In the genomic region with DNA sequence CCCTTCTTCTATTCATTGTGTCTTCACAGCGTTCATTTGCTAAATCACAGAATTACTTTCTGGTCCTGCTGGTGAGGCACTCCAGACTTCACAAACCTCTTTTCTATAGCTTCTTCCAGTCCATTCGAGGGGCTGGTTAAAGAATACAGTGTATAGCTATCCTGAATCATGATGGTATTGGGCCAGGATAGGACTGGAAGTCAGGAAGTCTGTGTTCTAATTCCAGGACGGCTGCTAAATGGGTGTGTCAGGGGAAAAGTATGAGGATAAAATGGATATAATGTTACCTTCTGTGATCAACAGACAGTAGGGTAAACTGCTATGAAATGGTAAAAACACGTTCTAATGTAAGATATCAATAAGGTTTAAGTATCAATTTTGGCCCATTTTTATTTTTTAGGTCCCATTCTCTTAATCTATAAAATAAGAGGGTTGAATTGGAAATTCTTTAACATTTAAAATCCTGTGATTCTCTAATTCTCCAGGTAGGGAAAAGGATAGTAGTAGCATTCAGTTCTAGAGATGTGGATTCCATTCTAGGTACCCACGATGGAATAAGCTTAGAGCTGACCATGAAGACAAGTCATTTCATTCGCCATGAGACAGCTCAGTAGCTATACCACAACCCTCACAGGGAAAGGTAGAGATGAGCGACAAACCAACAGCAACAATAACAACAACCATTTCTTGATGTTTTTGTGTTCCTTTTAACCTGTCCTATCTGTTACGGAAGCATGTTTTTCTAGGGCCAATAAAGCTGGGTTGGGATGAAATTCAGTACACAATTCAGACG, we compare ENCODE assay signal across 31 cellular contexts.
A peak's percentile ranks its signal among the peaks of the same experiment; 100 is the strongest.
DNase-seq lines count a peak whose midpoint lies in the region; ATAC-seq and TF ChIP-seq lines count a peak whose summit lies in the region.
"Had no signal": no experiment of that assay in that cellular context is flagged by ENCODE, and none has a peak within 500 bp of the region (broad histone marks: within the 10 kb centered on the region; RNA-seq: fewer than 3 reads in every experiment).

No MANE protein-coding gene starts in this region.

- H3K4me3 Mint-ChIP-seq in T-cell: no peak overlapping the region
- no peak overlapping the region for H3K4me3 Mint-ChIP-seq in activated T-cell treated with anti-CD3 and anti-CD28 coated beads, Interleukin-2, amount 50 U/mL, for 24 hours

- H3K4ac ChIP-seq in IMR-90 (ENCODE audit: low read depth, low read length) (peak overlapping the region; percentile 64; the same call in 1 of the 2 replicates), trophoblast cell (ENCODE audit: low read depth, low read length) (no peak overlapping the region)

- H4K8ac ChIP-seq in IMR-90 (ENCODE audit: low read depth in 2 of 2, low read length in 2 of 2) (peak overlapping the region in 1 of 2 experiments; percentile 57; a peak in 1 of 4 replicates), trophoblast cell (ENCODE audit: low read depth, low read length) (no peak overlapping the region)

- no peak for TF ChIP-seq CTCF in IMR-90 (conservative IDR thresholded peaks at IDR 0.05; ENCODE audit: low read depth, low read length)
- no peak for TF ChIP-seq CTCF in body of pancreas (IDR thresholded peaks at IDR 0.05)

- dilution Hi-C loops in IMR-90 (cut with HindIII; ENCODE audit: low sequenced_read_pairs, unreplicated experiment): no loop called here

- 0 out of 2 replicates have a peak overlapping the region, but pooled peaks have one; percentile 18 for H4K5ac ChIP-seq in IMR-90 (ENCODE audit: low read depth, low read length)

- H3K36me3 ChIP-seq in IMR-90 (ENCODE audit: control insufficient read depth, insufficient read depth, low read length) (no peaks in the 10 kb centered on the region), body of pancreas (replicated peaks in 1 of 2; ENCODE audit: insufficient read depth in 1 of 2, low read depth in 2 of 2) (no peaks in the 10 kb centered on the region), trophoblast cell (ENCODE audit: control insufficient read depth in 1 of 2, insufficient read depth in 2 of 2, low read length in 2 of 2) (no peaks in the 10 kb centered on the region)
- H3K36me3 ChIP-seq: adrenal gland, right lobe of liver had no signal

- H2BK120ac ChIP-seq in IMR-90 (ENCODE audit: low read depth, low read length): peak overlapping the region; percentile 69
- no peak overlapping the region for H2BK120ac ChIP-seq in trophoblast cell (ENCODE audit: insufficient read depth, low read length, poor library complexity)

- no peaks in the 10 kb centered on the region for H3K27me3 ChIP-seq in IMR-90 (ENCODE audit: control insufficient read depth, insufficient read depth, low read length)
- no peaks in the 10 kb centered on the region for H3K27me3 ChIP-seq in body of pancreas
- no peaks in the 10 kb centered on the region for H3K27me3 ChIP-seq in trophoblast cell (ENCODE audit: insufficient read depth, low read length)
- H3K27me3 ChIP-seq: adrenal gland, foreskin keratinocyte, right lobe of liver, testis had no signal

- H3K9ac ChIP-seq in IMR-90 (ENCODE audit: low read depth, low read length): no peak overlapping the region
- no peak overlapping the region for H3K9ac ChIP-seq in trophoblast cell (ENCODE audit: low read length)

- CTCF ChIA-PET in IMR-90 (lab: Yijun Ruan, JAX) (no interaction called here), T-cell (lab: Charles Lee) (interaction anchor here in 1 of 2 donors (0.8 kb wide), 1 partner anchor 76 kb away, joined by 3 read pairs; no protein-coding TSS in a partner anchor)

- H3K23ac ChIP-seq in IMR-90 (ENCODE audit: low read depth, low read length): peak overlapping the region; percentile 46; the same call in 1 of the 2 replicates
- no peak overlapping the region for H3K23ac ChIP-seq in trophoblast cell (ENCODE audit: low read length)

- H3K79me1 ChIP-seq in IMR-90 (ENCODE audit: low read depth in 1 of 2, low read length in 2 of 2): no peaks in the 10 kb centered on the region
- H3K79me1 ChIP-seq in trophoblast cell (ENCODE audit: low read length): no peaks in the 10 kb centered on the region

- no peak overlapping the region for H3K56ac ChIP-seq in IMR-90 (ENCODE audit: extremely low read depth, insufficient read depth, low read length)

- H3K9me1 ChIP-seq in IMR-90 (ENCODE audit: insufficient read depth, low read length): peaks cover 10% of the 10 kb centered on the region

- H3K4me1 ChIP-seq in IMR-90 (ENCODE audit: control insufficient read depth, insufficient read depth, low read length): peaks cover 10% of the 10 kb centered on the region; the same call in 1 of the 2 replicates
- peaks cover 80% of the 10 kb centered on the region for H3K4me1 ChIP-seq in body of pancreas
- peaks cover 0 to 1% of the 10 kb centered on the region in 2 experiments for H3K4me1 ChIP-seq in trophoblast cell (ENCODE audit: control insufficient read depth in 1 of 2, insufficient read depth in 2 of 2, low read length in 2 of 2)
- H3K4me1 ChIP-seq: A549, testis had no signal

- in situ Hi-C loops in IMR-90 (cut with MboI; ENCODE audit: low sequenced_read_pairs): no loop called here

- no peaks in the 10 kb centered on the region for H3K27me3 Mint-ChIP-seq in T-cell
- H3K27me3 Mint-ChIP-seq in activated T-cell treated with anti-CD3 and anti-CD28 coated beads, Interleukin-2, amount 50 U/mL, for 24 hours: no peaks in the 10 kb centered on the region

- H3K14ac ChIP-seq in IMR-90 (replicated peaks; ENCODE audit: low read depth, low read length) (peak overlapping the region; percentile 78; the same call in 1 of the 2 replicates), trophoblast cell (ENCODE audit: low read length) (no peak overlapping the region)

- no peaks in the 10 kb centered on the region for H3K9me3 ChIP-seq in IMR-90 (ENCODE audit: control insufficient read depth, insufficient read depth, low read length)
- H3K9me3 ChIP-seq in body of pancreas: no peaks in the 10 kb centered on the region
- peaks cover 2% of the 10 kb centered on the region for H3K9me3 ChIP-seq in trophoblast cell (ENCODE audit: insufficient read depth, low read depth, low read length)
- H3K9me3 ChIP-seq: A549, adrenal gland, right lobe of liver, testis had no signal

- POLR2A ChIA-PET in IMR-90 (lab: Charles Lee; ENCODE audit: unreplicated experiment): no interaction called here
- POLR2A ChIA-PET in T-cell (lab: Charles Lee): no interaction called here

- no peaks in the 10 kb centered on the region for H3K36me3 Mint-ChIP-seq in T-cell
- no peaks in the 10 kb centered on the region for H3K36me3 Mint-ChIP-seq in activated T-cell treated with anti-CD3 and anti-CD28 coated beads, Interleukin-2, amount 50 U/mL, for 24 hours (ENCODE audit: low read depth)

- H2AK5ac ChIP-seq in IMR-90 (ENCODE audit: low read depth, low read length) (peak overlapping the region; percentile 22; the same call in 1 of the 2 replicates), trophoblast cell (ENCODE audit: low read length) (no peak overlapping the region)

- H3K18ac ChIP-seq in IMR-90 (ENCODE audit: low read depth, low read length) (peak overlapping the region; percentile 38; the same call in 1 of the 2 replicates), trophoblast cell (ENCODE audit: low read length) (no peak overlapping the region)

- no peaks in the 10 kb centered on the region for H4K20me1 ChIP-seq in IMR-90 (ENCODE audit: insufficient read depth, low read length)

- no peak for TF ChIP-seq POLR2A in IMR-90 (IDR thresholded peaks at IDR 0.05; ENCODE audit: low read depth, low read length)
- no peak for TF ChIP-seq POLR2A in body of pancreas (IDR thresholded peaks at IDR 0.05)

- no peak for TF ChIP-seq RAD21 in IMR-90 (IDR thresholded peaks at IDR 0.05; ENCODE audit: low read length)

- no TSS peak for BruUV-seq in IMR-90 (replicated peaks; lab: Mats Ljungman, UMichigan)

- H3K27ac ChIP-seq in IMR-90 (ENCODE audit: insufficient read depth, low read length): no peak overlapping the region
- peak overlapping the region; percentile 82 to 88 (median 85) for H3K27ac ChIP-seq in body of pancreas
- H3K27ac ChIP-seq in trophoblast cell (ENCODE audit: low read depth, low read length): no peak overlapping the region
- H3K27ac ChIP-seq: foreskin keratinocyte, HL-60, right lobe of liver, RWPE1, SK-N-MC, testis had no signal

- H2BK12ac ChIP-seq in trophoblast cell (ENCODE audit: low read length): no peak overlapping the region

- peak overlapping the region; percentile 16 for H2AK9ac ChIP-seq in IMR-90 (replicated peaks; ENCODE audit: low read depth, low read length, poor library complexity)

- no peak overlapping the region for H2BK5ac ChIP-seq in IMR-90 (ENCODE audit: low read depth, low read length, poor library complexity, severe bottlenecking)
- H2BK5ac ChIP-seq in trophoblast cell (ENCODE audit: low read depth, low read length, poor library complexity): no peak overlapping the region

- H2BK15ac ChIP-seq in IMR-90 (ENCODE audit: low read depth, low read length): peak overlapping the region; percentile 88

- peaks cover 0 to 4% (median 3%) of the 10 kb centered on the region in 3 donors for H3K9me3 Mint-ChIP-seq in T-cell
- H3K9me3 Mint-ChIP-seq in activated T-cell treated with anti-CD3 and anti-CD28 coated beads, Interleukin-2, amount 50 U/mL, for 24 hours: peaks cover 6% of the 10 kb centered on the region

- no peaks in the 10 kb centered on the region for H3K79me2 ChIP-seq in trophoblast cell (ENCODE audit: control insufficient read depth, insufficient read depth, low read length, poor library complexity)

- H2AFZ ChIP-seq in IMR-90 (replicated peaks; ENCODE audit: low read length, poor library complexity) (peak overlapping the region; percentile 33), trophoblast cell (ENCODE audit: insufficient read depth, low read length, poor library complexity) (no peak overlapping the region)

- H4K91ac ChIP-seq in IMR-90 (ENCODE audit: insufficient read depth, low read depth, low read length) (no peak overlapping the region), trophoblast cell (ENCODE audit: low read depth, low read length) (no peak overlapping the region)

- no peak overlapping the region for H4K12ac ChIP-seq in trophoblast cell (ENCODE audit: low read depth, low read length)

- DNase-seq in AG20443 (ENCODE audit: low spot score) (peak; percentile 27), IMR-90 (peak; percentile 35), body of pancreas (no peak), trophoblast cell (peak; percentile 44 to 76), T-cell (no peak), cardiac septum (ENCODE audit: low spot score) (no peak)
- no peak for DNase-seq in activated T-cell treated with anti-CD3 and anti-CD28 coated beads, Interleukin-2, amount 50 U/mL, for 24 hours
- DNase-seq: activated CD4-positive, alpha-beta T cell treated with anti-CD3 and anti-CD28 coated beads for 48 hours; activated naive CD4-positive, alpha-beta T cell treated with Interleukin-2 at 50 U/mL for 16 hours; activated T-cell treated with anti-CD3 and anti-CD28 coated beads, Interleukin-2, amount 50 U/mL, for 48 hours; adrenal gland; DMS153; effector CD8-positive, alpha-beta T cell; erythroblast; foreskin keratinocyte; Karpas-422; left colon; MV-4-11; NCI-H1436 treated with DMSO at 0.1 percent for 48 hours; NCI-H2107; NCI-H774; posterior cingulate gyrus; right lobe of liver; stimulated activated naive CD4-positive, alpha-beta T cell treated with Interleukin-2 at 50 U/mL for 16 hours; T-helper 2 cell; testis had no signal

- H3K27ac Mint-ChIP-seq in T-cell: no peak overlapping the region
- H3K27ac Mint-ChIP-seq in activated T-cell treated with anti-CD3 and anti-CD28 coated beads, Interleukin-2, amount 50 U/mL, for 24 hours: no peak overlapping the region

- peak overlapping the region; percentile 51 for H2BK20ac ChIP-seq in IMR-90 (ENCODE audit: low read depth, low read length)

- H3K4me2 ChIP-seq in IMR-90 (ENCODE audit: low read depth, low read length): peak overlapping the region; percentile 21; the same call in 1 of the 2 replicates
- H3K4me2 ChIP-seq in trophoblast cell (ENCODE audit: low read length): no peak overlapping the region
- H3K4me2 ChIP-seq: A549 had no signal

- peaks cover 30 to 48% (median 41%) of the 10 kb centered on the region in 3 donors for H3K4me1 Mint-ChIP-seq in T-cell
- H3K4me1 Mint-ChIP-seq in activated T-cell treated with anti-CD3 and anti-CD28 coated beads, Interleukin-2, amount 50 U/mL, for 24 hours (ENCODE audit: low read depth): peaks cover 21% of the 10 kb centered on the region

- ATAC-seq in IMR-90 (ENCODE audit: low read depth): peak; percentile 53
- ATAC-seq in body of pancreas: no peak
- no peak for ATAC-seq in T-cell (replicated peaks in 1 of 4)
- no peak for ATAC-seq in GM18502 (IDR thresholded peaks at IDR 0.05; ENCODE audit: poor library complexity, unreplicated experiment)
- ATAC-seq: A549, foreskin keratinocyte, left colon had no signal

- 50% methylated on average over 2 of the region's 9 CpGs; no CpG with 5 or more reads in 1 of the 2 experiments for WGBS in IMR-90 (ENCODE audit: extremely low coverage in 2 of 2, insufficient read length in 1 of 2), 2 experiments
- WGBS in body of pancreas, 2 donors: 73 to 79% methylated on average over 9 of the region's 9 CpGs
- no CpG with 5 or more reads among the region's 9 CpGs for WGBS in trophoblast cell (ENCODE audit: extremely low coverage, insufficient coverage, insufficient read length)

- intact Hi-C loops in IMR-90 (cut with micrococcal nuclease): no loop called here
- intact Hi-C loops in body of pancreas (cut with DNase I): no loop called here
- intact Hi-C loops in cardiac septum (cut with DNase I): no loop called here

- H3K4me3 ChIP-seq in IMR-90 (ENCODE audit: insufficient read depth, low read depth, low read length) (no peak overlapping the region), body of pancreas (no peak overlapping the region), trophoblast cell (ENCODE audit: low read depth, low read length) (no peak overlapping the region)
- H3K4me3 ChIP-seq: A549, adrenal gland, right lobe of liver, SK-N-MC, testis had no signal

Comparison
In these comparisons a context has a peak if more than half of its experiments do, and no peak if none do; other contexts are left out.
1. DNase-seq: peak in AG20443 (single experiment), IMR-90 (single experiment) and trophoblast cell (2 of 2); none in body of pancreas (0 of 4), T-cell (0 of 34), cardiac septum (single experiment) and activated T-cell treated with anti-CD3 and anti-CD28 coated beads, Interleukin-2, amount 50 U/mL, for 24 hours (single experiment).
2. H3K27ac ChIP-seq: peak in body of pancreas (4 of 4); none in IMR-90 (single experiment) and trophoblast cell (single experiment).